Comparison of ENCODE assay signal across 12 cellular contexts in genomic region chr6:158784505-158784904, GRCh38. TPM values are rescaled to one million over a fixed set of nuclear protein-coding genes. Genes with fewer than 3 reads are reported as not detected.
DNase-seq lines count a peak whose midpoint lies in the region; TF ChIP-seq lines count a peak whose summit lies in the region.
"Had no signal": no experiment of that assay in that cellular context is flagged by ENCODE, and none has a peak within 500 bp of the region (broad histone marks: within the 10 kb centered on the region; RNA-seq: fewer than 3 reads in every experiment).

No MANE protein-coding gene starts in this region.

- H3K9me3 Mint-ChIP-seq in activated T-helper 1 cell treated with anti-CD3 and anti-CD28 coated beads, Interleukin-12 subunit alpha, Interleukin-12 subunit beta, Interleukin-2, Interleukin-4 antibody, amounts not matched to agents 30 ng/mL and 10 ng/mL and 1 ng/mL, durations not matched to agents 14 hours and 24 hours and 36 hours = no peaks in the 10 kb centered on the region

- no peak overlapping the region for H3K27ac Mint-ChIP-seq in activated T-helper 1 cell treated with anti-CD3 and anti-CD28 coated beads, Interleukin-12 subunit alpha, Interleukin-12 subunit beta, Interleukin-2, Interleukin-4 antibody, amounts not matched to agents 30 ng/mL and 10 ng/mL and 1 ng/mL, durations not matched to agents 14 hours and 24 hours and 36 hours

- intact Hi-C loops in activated T-helper 1 cell treated with anti-CD3 and anti-CD28 coated beads, Interleukin-12 subunit alpha, Interleukin-12 subunit beta, Interleukin-2, Interleukin-4 antibody, amounts not matched to agents 30 ng/mL and 10 ng/mL and 1 ng/mL, durations not matched to agents 14 hours and 24 hours and 36 hours (cut with micrococcal nuclease) = no loop called here

- DNase-seq in AG10803 (ENCODE audit: low read depth) = peak; percentile 36
- peak; percentile 77 for DNase-seq in HK-2 (ENCODE audit: unreplicated experiment)
- peak; percentile 38 for DNase-seq in amniotic epithelial cell (ENCODE audit: low read depth)
- peak; percentile 97 for DNase-seq in kidney tubule cell (ENCODE audit: low spot score)
- no peak for DNase-seq in NCI-H82 treated with DMSO at 0.1 percent for 48 hours (lab: John Stamatoyannopoulos, UW; ENCODE audit: unreplicated experiment)
- no peak for DNase-seq in pons (ENCODE audit: low spot score)
- no peak for DNase-seq in activated T-helper 1 cell treated with anti-CD3 and anti-CD28 coated beads, Interleukin-12 subunit alpha, Interleukin-12 subunit beta, Interleukin-2, Interleukin-4 antibody, amounts not matched to agents 30 ng/mL and 10 ng/mL and 1 ng/mL, durations not matched to agents 14 hours and 24 hours and 36 hours (ENCODE audit: low spot score)
- no peak for DNase-seq in NCI-H1417 (lab: John Stamatoyannopoulos, UW)
- DNase-seq: activated effector memory CD4-positive, alpha-beta T cell treated with Interleukin-2 at 50 U/mL for 16 hours; NCI-H526; stimulated activated CD4-positive, alpha-beta T cell treated with anti-CD3 and anti-CD28 coated beads, Interleukin-4, amount 100 ng/mL, for 1 hour had no signal

- TF ChIP-seq CTCF in AG10803 (conservative IDR thresholded peaks at IDR 0.05; ENCODE audit: low read length) = no peak

- no peak overlapping the region for H3K4me3 Mint-ChIP-seq in activated T-helper 1 cell treated with anti-CD3 and anti-CD28 coated beads, Interleukin-12 subunit alpha, Interleukin-12 subunit beta, Interleukin-2, Interleukin-4 antibody, amounts not matched to agents 30 ng/mL and 10 ng/mL and 1 ng/mL, durations not matched to agents 14 hours and 24 hours and 36 hours

- H3K4me1 Mint-ChIP-seq in activated T-helper 1 cell treated with anti-CD3 and anti-CD28 coated beads, Interleukin-12 subunit alpha, Interleukin-12 subunit beta, Interleukin-2, Interleukin-4 antibody, amounts not matched to agents 30 ng/mL and 10 ng/mL and 1 ng/mL, durations not matched to agents 14 hours and 24 hours and 36 hours (ENCODE audit: low read depth) = peaks cover 25% of the 10 kb centered on the region

- H3K27me3 Mint-ChIP-seq in activated T-helper 1 cell treated with anti-CD3 and anti-CD28 coated beads, Interleukin-12 subunit alpha, Interleukin-12 subunit beta, Interleukin-2, Interleukin-4 antibody, amounts not matched to agents 30 ng/mL and 10 ng/mL and 1 ng/mL, durations not matched to agents 14 hours and 24 hours and 36 hours (ENCODE audit: insufficient read depth) = no peaks in the 10 kb centered on the region

- peaks cover 65% of the 10 kb centered on the region for H3K36me3 Mint-ChIP-seq in activated T-helper 1 cell treated with anti-CD3 and anti-CD28 coated beads, Interleukin-12 subunit alpha, Interleukin-12 subunit beta, Interleukin-2, Interleukin-4 antibody, amounts not matched to agents 30 ng/mL and 10 ng/mL and 1 ng/mL, durations not matched to agents 14 hours and 24 hours and 36 hours (ENCODE audit: low read depth)

- no peak overlapping the region for H3K4me3 ChIP-seq in AG10803 (ENCODE audit: low read length)
- H3K4me3 ChIP-seq: suprapubic skin had no signal

RNA-seq across cellular contexts. Expression of gene EZR, which starts 34.7 kb away (rescaled TPM):
- 205 and 206 TPM in 2 replicates for total RNA-seq in activated T-helper 1 cell treated with anti-CD3 and anti-CD28 coated beads, Interleukin-12 subunit alpha, Interleukin-12 subunit beta, Interleukin-2, Interleukin-4 antibody, amounts not matched to agents 30 ng/mL and 10 ng/mL and 1 ng/mL, durations not matched to agents 14 hours and 24 hours and 36 hours

Comparison
In these comparisons a context has a peak if more than half of its experiments do, and no peak if none do; other contexts are left out.
1. DNase-seq: peak in AG10803 (single experiment), HK-2 (single experiment), amniotic epithelial cell (single experiment) and kidney tubule cell (single experiment); none in NCI-H82 treated with DMSO at 0.1 percent for 48 hours (single experiment), pons (single experiment), activated T-helper 1 cell treated with anti-CD3 and anti-CD28 coated beads, Interleukin-12 subunit alpha, Interleukin-12 subunit beta, Interleukin-2, Interleukin-4 antibody, amounts not matched to agents 30 ng/mL and 10 ng/mL and 1 ng/mL, durations not matched to agents 14 hours and 24 hours and 36 hours (single experiment) and NCI-H1417 (0 of 3).